ENCODE assay signal across 23 cellular contexts in the genomic region with DNA sequence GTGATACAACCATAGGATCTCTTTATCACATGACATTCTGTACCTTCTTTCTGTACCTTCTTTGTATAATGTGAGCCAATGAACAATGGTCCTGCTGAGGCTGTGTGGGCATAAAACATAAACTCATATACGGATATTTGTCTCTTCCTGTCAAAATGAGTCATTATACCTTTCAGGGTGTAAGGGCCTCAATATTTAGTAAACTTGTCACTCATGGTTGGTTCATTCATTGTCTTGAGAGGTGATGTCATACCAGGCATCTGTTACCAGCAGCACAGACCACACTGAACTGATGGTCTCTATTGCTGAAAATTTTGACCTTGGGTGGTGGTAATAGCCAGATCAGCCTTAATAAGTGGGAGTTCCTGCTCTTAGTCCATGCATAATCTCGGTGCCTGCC.
"Had no signal": no experiment of that assay in that cellular context is flagged by ENCODE, and none has a peak within 500 bp of the region (broad histone marks: within the 10 kb centered on the region; RNA-seq: fewer than 3 reads in every experiment).

No MANE protein-coding gene starts in this region.

- H3K27me3 ChIP-seq: hepatocyte, ovary, right atrium auricular region, suprapubic skin, tibial artery, upper lobe of right lung, uterus had no signal

- H3K27ac ChIP-seq: hepatocyte, left ventricle myocardium inferior, ovary, right atrium auricular region, skin epidermis, suprapubic skin, thoracic aorta, tibial artery, upper lobe of right lung, uterus had no signal

- ATAC-seq: mucosa of descending colon; naive thymus-derived CD4-positive, alpha-beta T cell; natural killer cell treated with Interleukin-12 subunit alpha and Interleukin-12 subunit beta and Interleukin-15 and Interleukin-18, amount 100 ng/mL, for 72 hours; sciatic nerve; stimulated activated naive B cell treated with anti-CD40 and anti-IgM and Interleukin-4, amounts not matched to agents 10 μg/mL and 1 μg/mL and 100 μg/mL, for 72 hours; stimulated activated naive CD8-positive, alpha-beta T cell treated with anti-CD3 and anti-CD28 coated beads, Interleukin-15, Interleukin-2, amounts not matched to agents 100 U/mL and 50 U/mL, for 24 hours; upper lobe of right lung had no signal

- H3K9me3 ChIP-seq: ovary, right atrium auricular region, suprapubic skin, thoracic aorta, tibial artery, upper lobe of right lung, uterus had no signal

- DNase-seq: islet precursor cell; left ventricle myocardium inferior; mesendoderm; mucosa of descending colon; naive thymus-derived CD4-positive, alpha-beta T cell; ovary; stimulated activated CD4-positive, alpha-beta T cell treated with anti-CD3 and anti-CD28 coated beads, Interleukin-12 subunit alpha, Interleukin-12 subunit beta, amount 100 ng/mL, for 4 hours; stimulated activated CD4-positive, alpha-beta T cell treated with anti-CD3 and anti-CD28 coated beads, Interleukin-15, amount 100 ng/mL, for 24 hours; stimulated activated CD4-positive, alpha-beta T cell treated with anti-CD3 and anti-CD28 coated beads, Interleukin-2, amount 100 ng/mL, for 24 hours; stimulated activated CD4-positive, alpha-beta T cell treated with anti-CD3 and anti-CD28 coated beads, Interleukin-4, amount 100 ng/mL, for 1 hour; stimulated activated naive B cell treated with anti-CD40 and anti-IgM and Interleukin-4, amounts not matched to agents 10 μg/mL and 1 μg/mL and 100 μg/mL, for 72 hours; stimulated activated naive CD8-positive, alpha-beta T cell treated with anti-CD3 and anti-CD28 coated beads, Interleukin-15, Interleukin-2, amounts not matched to agents 100 U/mL and 50 U/mL, for 24 hours; tibial artery; upper lobe of right lung; uterus had no signal

- H3K36me3 ChIP-seq: left ventricle myocardium inferior, ovary, right atrium auricular region, suprapubic skin, thoracic aorta, tibial artery, upper lobe of right lung, uterus had no signal

- H3K4me3 ChIP-seq: hepatocyte, left ventricle myocardium inferior, lung, mucosa of descending colon, ovary, right atrium auricular region, skin epidermis, suprapubic skin, thoracic aorta, tibial artery, upper lobe of right lung, uterus had no signal

- H3K4me1 ChIP-seq: left ventricle myocardium inferior, right atrium auricular region, suprapubic skin, tibial artery, upper lobe of right lung, uterus had no signal
